In genomic region chr13:59684105-59684504, GRCh38 we compare ENCODE assay signal across 19 cellular contexts.
DNase-seq lines count a peak whose midpoint lies in the region; ATAC-seq, FAIRE-seq and TF ChIP-seq lines count a peak whose summit lies in the region.
"Had no signal": no experiment of that assay in that cellular context is flagged by ENCODE, and none has a peak within 500 bp of the region (broad histone marks: within the 10 kb centered on the region; RNA-seq: fewer than 3 reads in every experiment).

No MANE protein-coding gene starts in this region.

- no peaks in the 10 kb centered on the region for H4K20me1 ChIP-seq in HepG2 (ENCODE audit: insufficient read depth, low read length)
- H4K20me1 ChIP-seq: BLaER1 treated with 17β-estradiol and CSF1 and Interleukin-3, amounts not matched to agents 10 nM and 100 nM had no signal

- peak overlapping the region; percentile 18 for H3K27ac Mint-ChIP-seq in progenitor cell of endocrine pancreas
- H3K27ac Mint-ChIP-seq: CD4-positive, CD25-positive, alpha-beta regulatory T cell had no signal

- H3K9me3 ChIP-seq in HepG2 (ENCODE audit: low read length) (no peaks in the 10 kb centered on the region), right lobe of liver (no peaks in the 10 kb centered on the region)
- H3K9me3 ChIP-seq: BLaER1 treated with 17β-estradiol and CSF1 and Interleukin-3, amounts not matched to agents 10 nM and 100 nM had no signal

- TF ChIP-seq POLR2A in HepG2 (IDR thresholded peaks at IDR 0.05; ENCODE audit: insufficient read depth in 1 of 2, low read depth in 2 of 2, low read length in 2 of 2) (no peak), right lobe of liver (IDR thresholded peaks at IDR 0.05) (no peak)

- CTCF ChIA-PET in HepG2 (lab: Yijun Ruan, JAX; ENCODE audit: low intra/inter-chr PET ratio, low total read pairs) = no interaction called here

- intact Hi-C loops in HepG2 (cut with micrococcal nuclease; ENCODE audit: unreplicated experiment) = loop anchor here (5.0 kb wide), 1 partner anchor 748 kb away; no protein-coding TSS in a partner anchor
- intact Hi-C loops in right lobe of liver (cut with DNase I) = no loop called here

- H2AFZ ChIP-seq in HepG2 (ENCODE audit: low read length) = no peak overlapping the region
- H2AFZ ChIP-seq: GM23338 had no signal

- peaks cover 28% of the 10 kb centered on the region for H3K4me1 Mint-ChIP-seq in progenitor cell of endocrine pancreas (ENCODE audit: low read depth)
- H3K4me1 Mint-ChIP-seq: CD4-positive, CD25-positive, alpha-beta regulatory T cell had no signal

- H3K27me3 ChIP-seq in HepG2 (ENCODE audit: control insufficient read depth in 1 of 2, insufficient read depth in 2 of 2, low read length in 2 of 2) (no peaks in the 10 kb centered on the region), right lobe of liver (no peaks in the 10 kb centered on the region)
- H3K27me3 ChIP-seq: BLaER1 treated with 17β-estradiol and CSF1 and Interleukin-3, amounts not matched to agents 10 nM and 100 nM had no signal

- no TSS peak for BruUV-seq in HepG2 (replicated peaks; lab: Mats Ljungman, UMichigan)

- H3K9ac ChIP-seq in HepG2 (ENCODE audit: insufficient read depth, low read depth, low read length) = no peak overlapping the region
- H3K9ac ChIP-seq: BLaER1 treated with 17β-estradiol and CSF1 and Interleukin-3, amounts not matched to agents 10 nM and 100 nM had no signal

- POLR2A ChIA-PET in HepG2 (lab: Yijun Ruan, JAX) = no interaction called here

- 39% methylated on average over 5 of the region's 5 CpGs for whole genome bisulfite sequencing in HepG2 (ENCODE audit: low lambda C conversion rate)
- WGBS in right lobe of liver (ENCODE audit: insufficient coverage, low coverage, low lambda C conversion rate, missing lambda C conversion rate) = 35% methylated on average over 5 of the region's 5 CpGs

- H3K4me3 ChIP-seq in HepG2 (replicated peaks in 1 of 3; ENCODE audit: insufficient read depth in 1 of 3, low read depth in 2 of 3, low read length in 3 of 3) = no peak overlapping the region
- no peak overlapping the region for H3K4me3 ChIP-seq in right lobe of liver
- H3K4me3 ChIP-seq: BLaER1 treated with 17β-estradiol and CSF1 and Interleukin-3, amounts not matched to agents 10 nM and 100 nM; GM12878; GM23338 had no signal

- DNase-seq in NCI-H146 (lab: John Stamatoyannopoulos, UW) (peak; percentile 22), NCI-H146 treated with DMSO at 0.1 percent for 48 hours (lab: John Stamatoyannopoulos, UW; ENCODE audit: unreplicated experiment) (no peak), HepG2 (ENCODE audit: low spot score) (no peak), right lobe of liver (no peak), progenitor cell of endocrine pancreas (ENCODE audit: low spot score, unreplicated experiment) (no peak), HuH-7.5 (ENCODE audit: low spot score) (no peak)
- DNase-seq: 8988T; ACHN; Calu3; CD4-positive, CD25-positive, alpha-beta regulatory T cell; DMS79; H7; IMR-90 had no signal

- H3K36me3 ChIP-seq in HepG2 (replicated peaks in 1 of 2; ENCODE audit: control insufficient read depth in 1 of 2, insufficient read depth in 2 of 2, low read length in 2 of 2) (no peaks in the 10 kb centered on the region), right lobe of liver (no peaks in the 10 kb centered on the region)
- H3K36me3 ChIP-seq: BLaER1 treated with 17β-estradiol and CSF1 and Interleukin-3, amounts not matched to agents 10 nM and 100 nM had no signal

- H3K4me2 ChIP-seq in HepG2 (ENCODE audit: low read depth, low read length) = no peak overlapping the region
- H3K4me2 ChIP-seq: BLaER1 treated with 17β-estradiol and CSF1 and Interleukin-3, amounts not matched to agents 10 nM and 100 nM had no signal

- TF ChIP-seq EP300 in HepG2 (IDR thresholded peaks at IDR 0.05; ENCODE audit: low read depth in 2 of 2, low read length in 2 of 2) (no peak), HepG2 (CRISPR knock-in tag; IDR thresholded peaks at IDR 0.05; ENCODE audit: borderline replicate concordance) (no peak)

- in situ Hi-C loops in HepG2 (cut with HindIII; ENCODE audit: extremely low pct_ligation_motif_present, low pct_unique_long_range_greater_than_20kb) = loop anchor here (10.0 kb wide), 2 partner anchors 91 to 221 kb away; no protein-coding TSS in a partner anchor

- H3K36me3 Mint-ChIP-seq in progenitor cell of endocrine pancreas (ENCODE audit: insufficient read depth) = no peaks in the 10 kb centered on the region
- H3K36me3 Mint-ChIP-seq: CD4-positive, CD25-positive, alpha-beta regulatory T cell had no signal

- no peak for FAIRE-seq in HepG2 (lab: Jason Lieb, UNC)
- FAIRE-seq: GM12878, GM18507 had no signal

- H3K4me3 Mint-ChIP-seq in progenitor cell of endocrine pancreas (ENCODE audit: low read depth) = no peak overlapping the region
- H3K4me3 Mint-ChIP-seq: CD4-positive, CD25-positive, alpha-beta regulatory T cell; GM23338 had no signal

- TF ChIP-seq RAD21 in HepG2 (CRISPR knock-in tag; IDR thresholded peaks at IDR 0.05) = no peak

- H3K27ac ChIP-seq in HepG2 (ENCODE audit: extremely low read length, insufficient read depth, low read length) (no peak overlapping the region), right lobe of liver (no peak overlapping the region), VCaP (peak overlapping the region; percentile 48)
- H3K27ac ChIP-seq: BLaER1 treated with 17β-estradiol and CSF1 and Interleukin-3, amounts not matched to agents 10 nM and 100 nM had no signal

- H3K27me3 Mint-ChIP-seq in progenitor cell of endocrine pancreas = no peaks in the 10 kb centered on the region
- H3K27me3 Mint-ChIP-seq: CD4-positive, CD25-positive, alpha-beta regulatory T cell had no signal

- ATAC-seq in HepG2 = peak; percentile 83
- ATAC-seq in right lobe of liver = no peak
- ATAC-seq in HG02884 (IDR thresholded peaks at IDR 0.05; ENCODE audit: unreplicated experiment) = no peak
- ATAC-seq: GM12878, GM23338 had no signal

- TF ChIP-seq CTCF in HepG2 (CRISPR knock-in tag; IDR thresholded peaks at IDR 0.05) = no peak
- no peak for TF ChIP-seq CTCF in right lobe of liver (IDR thresholded peaks at IDR 0.05)
- no peak for TF ChIP-seq CTCF in VCaP (conservative IDR thresholded peaks at IDR 0.05)
- no peak for TF ChIP-seq CTCF in progenitor cell of endocrine pancreas (IDR thresholded peaks at IDR 0.05; ENCODE audit: unreplicated experiment)

- H3K4me1 ChIP-seq in HepG2 (ENCODE audit: insufficient read depth, low read length) = peaks cover 14% of the 10 kb centered on the region
- peaks cover 0 to 6% (median 0%) of the 10 kb centered on the region in 4 donors for H3K4me1 ChIP-seq in right lobe of liver
- H3K4me1 ChIP-seq: BLaER1 treated with 17β-estradiol and CSF1 and Interleukin-3, amounts not matched to agents 10 nM and 100 nM had no signal

- no peaks in the 10 kb centered on the region for H3K79me2 ChIP-seq in HepG2 (ENCODE audit: insufficient read depth, low read length)

- H3K9me3 Mint-ChIP-seq in progenitor cell of endocrine pancreas (ENCODE audit: low read depth) = no peaks in the 10 kb centered on the region
- H3K9me3 Mint-ChIP-seq: GM23338 had no signal

TF ChIP-seq in HepG2, 621 proteins besides CTCF, POLR2A, EP300 and RAD21 (continues in another document):
- peak; percentile 42; the same call in 1 of the 2 replicates for TF ChIP-seq GATAD2A (CRISPR knock-in tag; IDR thresholded peaks at IDR 0.05)
- TF ChIP-seq, protein P1, sequence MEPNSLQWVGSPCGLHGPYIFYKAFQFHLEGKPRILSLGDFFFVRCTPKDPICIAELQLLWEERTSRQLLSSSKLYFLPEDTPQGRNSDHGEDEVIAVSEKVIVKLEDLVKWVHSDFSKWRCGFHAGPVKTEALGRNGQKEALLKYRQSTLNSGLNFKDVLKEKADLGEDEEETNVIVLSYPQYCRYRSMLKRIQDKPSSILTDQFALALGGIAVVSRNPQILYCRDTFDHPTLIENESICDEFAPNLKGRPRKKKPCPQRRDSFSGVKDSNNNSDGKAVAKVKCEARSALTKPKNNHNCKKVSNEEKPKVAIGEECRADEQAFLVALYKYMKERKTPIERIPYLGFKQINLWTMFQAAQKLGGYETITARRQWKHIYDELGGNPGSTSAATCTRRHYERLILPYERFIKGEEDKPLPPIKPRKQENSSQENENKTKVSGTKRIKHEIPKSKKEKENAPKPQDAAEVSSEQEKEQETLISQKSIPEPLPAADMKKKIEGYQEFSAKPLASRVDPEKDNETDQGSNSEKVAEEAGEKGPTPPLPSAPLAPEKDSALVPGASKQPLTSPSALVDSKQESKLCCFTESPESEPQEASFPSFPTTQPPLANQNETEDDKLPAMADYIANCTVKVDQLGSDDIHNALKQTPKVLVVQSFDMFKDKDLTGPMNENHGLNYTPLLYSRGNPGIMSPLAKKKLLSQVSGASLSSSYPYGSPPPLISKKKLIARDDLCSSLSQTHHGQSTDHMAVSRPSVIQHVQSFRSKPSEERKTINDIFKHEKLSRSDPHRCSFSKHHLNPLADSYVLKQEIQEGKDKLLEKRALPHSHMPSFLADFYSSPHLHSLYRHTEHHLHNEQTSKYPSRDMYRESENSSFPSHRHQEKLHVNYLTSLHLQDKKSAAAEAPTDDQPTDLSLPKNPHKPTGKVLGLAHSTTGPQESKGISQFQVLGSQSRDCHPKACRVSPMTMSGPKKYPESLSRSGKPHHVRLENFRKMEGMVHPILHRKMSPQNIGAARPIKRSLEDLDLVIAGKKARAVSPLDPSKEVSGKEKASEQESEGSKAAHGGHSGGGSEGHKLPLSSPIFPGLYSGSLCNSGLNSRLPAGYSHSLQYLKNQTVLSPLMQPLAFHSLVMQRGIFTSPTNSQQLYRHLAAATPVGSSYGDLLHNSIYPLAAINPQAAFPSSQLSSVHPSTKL (CRISPR knock-in tag; IDR thresholded peaks at IDR 0.05) = peak; percentile 19; the same call in 1 of the 2 replicates
- TF ChIP-seq FOXP1 (IDR thresholded peaks at IDR 0.05) = no peak
- peak; percentile 83 for TF ChIP-seq FOXP1 (CRISPR knock-in tag; IDR thresholded peaks at IDR 0.05)
